Comparison of ENCODE assay signal across 20 cellular contexts in the genomic region with DNA sequence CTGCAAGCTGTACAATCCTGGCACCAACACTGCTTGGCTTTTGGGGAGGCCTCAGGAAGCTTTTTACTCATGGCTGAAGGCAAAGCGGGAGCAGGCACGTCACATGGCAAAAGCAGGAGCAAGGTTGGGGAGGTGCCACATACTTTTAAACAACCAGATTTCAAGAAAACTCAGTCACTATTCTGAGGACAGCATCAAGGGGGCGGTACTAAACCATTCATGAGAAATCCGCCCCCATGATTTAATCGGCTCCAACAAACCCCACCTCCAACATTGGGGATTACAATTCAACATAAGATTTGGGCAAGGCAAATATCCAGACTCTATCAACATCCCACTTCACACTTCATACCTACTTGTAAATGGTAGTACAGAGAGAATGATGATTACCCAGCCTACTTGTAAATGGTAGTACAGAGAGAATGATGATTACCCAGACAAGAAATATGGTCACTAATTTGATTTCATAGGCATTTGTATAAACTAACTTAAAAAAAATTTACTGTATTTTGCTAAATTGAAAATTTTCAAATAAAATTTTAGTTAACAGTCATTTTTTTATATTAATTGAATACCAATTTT.
"Had no signal": no experiment of that assay in that cellular context is flagged by ENCODE, and none has a peak within 500 bp of the region (broad histone marks: within the 10 kb centered on the region; RNA-seq: fewer than 3 reads in every experiment).

No MANE protein-coding gene starts in this region.

- H3K36me3 Mint-ChIP-seq: activated naive CD8-positive, alpha-beta T cell; natural killer cell treated with Interleukin-12 subunit alpha and Interleukin-12 subunit beta and Interleukin-15 and Interleukin-18, amount 100 ng/mL, for 72 hours had no signal

- H3K4me3 Mint-ChIP-seq: activated CD8-positive, alpha-beta T cell treated with anti-CD3 and anti-CD28 coated beads for 36 hours; activated naive CD8-positive, alpha-beta T cell; natural killer cell treated with Interleukin-12 subunit alpha and Interleukin-12 subunit beta and Interleukin-15 and Interleukin-18, amount 100 ng/mL, for 72 hours had no signal

- H3K4me1 ChIP-seq: body of pancreas, esophagus squamous epithelium, transverse colon had no signal

- ATAC-seq: activated CD8-positive, alpha-beta T cell treated with anti-CD3 and anti-CD28 coated beads for 36 hours; body of pancreas; right cardiac atrium; stimulated activated naive CD8-positive, alpha-beta T cell treated with anti-CD3 and anti-CD28 coated beads, Interleukin-15, Interleukin-2, amounts not matched to agents 100 U/mL and 50 U/mL, for 24 hours had no signal

- H3K27ac Mint-ChIP-seq: activated CD8-positive, alpha-beta T cell treated with anti-CD3 and anti-CD28 coated beads for 36 hours; activated naive CD8-positive, alpha-beta T cell had no signal

- H3K4me3 ChIP-seq: body of pancreas, esophagus squamous epithelium, transverse colon had no signal

- H3K27me3 Mint-ChIP-seq: activated CD8-positive, alpha-beta T cell treated with anti-CD3 and anti-CD28 coated beads for 36 hours; activated naive CD8-positive, alpha-beta T cell; natural killer cell treated with Interleukin-12 subunit alpha and Interleukin-12 subunit beta and Interleukin-15 and Interleukin-18, amount 100 ng/mL, for 72 hours had no signal

- FAIRE-seq: colon, small intestine had no signal

- H3K27ac ChIP-seq: body of pancreas, esophagus squamous epithelium, transverse colon, WERI-Rb-1 had no signal

- H3K27me3 ChIP-seq: body of pancreas, esophagus squamous epithelium, transverse colon had no signal

- H3K36me3 ChIP-seq: transverse colon had no signal

- H3K9me3 ChIP-seq: body of pancreas, esophagus squamous epithelium, transverse colon had no signal

- H3K9me3 Mint-ChIP-seq: activated CD8-positive, alpha-beta T cell treated with anti-CD3 and anti-CD28 coated beads for 36 hours; natural killer cell treated with Interleukin-12 subunit alpha and Interleukin-12 subunit beta and Interleukin-15 and Interleukin-18, amount 100 ng/mL, for 72 hours had no signal

- DNase-seq: activated CD4-positive, alpha-beta T cell treated with anti-CD3 and anti-CD28 coated beads for 4 hours; activated CD8-positive, alpha-beta T cell treated with anti-CD3 and anti-CD28 coated beads for 36 hours; activated gamma-delta T cell; activated T-cell treated with anti-CD3 and anti-CD28 coated beads, Interleukin-2, amount 50 U/mL, for 48 hours; amniotic stem cell; body of pancreas; caudate nucleus; esophagus squamous epithelium; hippocampal formation; mesenchymal stem cell; nucleus accumbens; right cardiac atrium; small intestine; stimulated activated CD4-positive, alpha-beta T cell treated with anti-CD3 and anti-CD28 coated beads, Interleukin-4, amount 100 ng/mL, for 24 hours; stimulated activated naive CD8-positive, alpha-beta T cell treated with anti-CD3 and anti-CD28 coated beads, Interleukin-15, Interleukin-2, amounts not matched to agents 100 U/mL and 50 U/mL, for 24 hours; transverse colon; WERI-Rb-1 had no signal
